1 cellular context compared by ENCODE assay signal in the genomic region with DNA sequence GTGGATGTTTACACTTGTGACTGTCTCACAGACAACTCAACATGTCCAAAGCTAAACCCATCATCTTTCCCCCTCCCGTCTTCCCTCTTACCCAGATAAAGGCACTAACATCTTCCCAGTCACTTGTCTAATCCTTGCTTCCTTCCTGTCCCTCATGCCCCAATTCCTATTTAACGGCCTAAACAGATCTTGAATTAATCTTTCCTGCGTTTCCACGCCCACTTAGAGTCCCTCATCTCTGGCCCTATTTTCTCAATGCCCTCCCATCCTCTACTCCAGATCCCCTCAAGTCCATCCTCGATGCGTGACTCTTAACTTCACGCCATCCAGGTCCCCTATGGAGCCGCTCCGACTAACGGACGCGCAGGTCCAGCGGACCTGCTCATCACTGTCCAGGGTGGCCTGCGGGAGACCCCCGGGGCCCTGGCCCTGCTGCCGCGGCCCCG.
TF ChIP-seq lines count a peak whose summit lies in the region.

No MANE protein-coding gene starts in this region.

TF ChIP-seq in GM23338, 12 proteins besides CTCF, POLR2A, EP300 and RAD21 (continued from another document):
- TF ChIP-seq NANOG (IDR thresholded peaks at IDR 0.05; ENCODE audit: borderline replicate concordance) = no peak
TF ChIP-seq in GM23338: peak in this region for 0.
